In genomic region chr19:56619131-56619530, GRCh38 we compare ENCODE assay signal across 8 cellular contexts. TPM values are rescaled to one million over a fixed set of nuclear protein-coding genes. Genes with fewer than 3 reads are reported as not detected.
"Had no signal": no experiment of that assay in that cellular context is flagged by ENCODE, and none has a peak within 500 bp of the region (broad histone marks: within the 10 kb centered on the region; RNA-seq: fewer than 3 reads in every experiment).

No MANE protein-coding gene starts in this region.

- H3K4me1 Mint-ChIP-seq: GM23338, H9 had no signal

- H3K4me3 ChIP-seq: GM23338, K562 had no signal

- H3K27ac Mint-ChIP-seq: GM23338, H9, HFFc6 had no signal

- DNase-seq: H9, HCEC 1CT, HFFc6, IMR-90 had no signal

- H3K4me3 Mint-ChIP-seq: GM23338, H9, HFFc6 had no signal

RNA-seq across cellular contexts. Expression of gene SMIM17, which starts 23.8 kb away (rescaled TPM):
- total RNA-seq: H1, HT-29, IMR-90, K562 had no signal

RNA-seq across cellular contexts. Expression of gene ZNF71, which starts 24.0 kb away (rescaled TPM):
- total RNA-seq: HT-29 had no signal

RNA-seq across cellular contexts. Expression of gene ZNF470, which starts 51.9 kb away (rescaled TPM):
- total RNA-seq: HT-29, K562 had no signal

RNA-seq across cellular contexts. Expression of gene ZNF835, which starts 52.4 kb away (rescaled TPM):
- total RNA-seq: HFFc6, HT-29, IMR-90, K562 had no signal
